Comparison of ENCODE assay signal across 1 cellular context in genomic region chr3:169847896-169848295, GRCh38.
TF ChIP-seq lines count a peak whose summit lies in the region.

No MANE protein-coding gene starts in this region.

TF ChIP-seq in H1, 55 proteins besides CTCF, POLR2A, EP300 and RAD21:
- no peak for TF ChIP-seq SAP30 (IDR thresholded peaks at IDR 0.05; ENCODE audit: insufficient read depth, insufficient replicate concordance, low read length)
- no peak for TF ChIP-seq CHD7 (IDR thresholded peaks at IDR 0.05; ENCODE audit: insufficient replicate concordance, low read length)
- no peak for TF ChIP-seq BCL11A (IDR thresholded peaks at IDR 0.05; ENCODE audit: low read depth in 2 of 2, low read length in 2 of 2)
- TF ChIP-seq KDM1A (IDR thresholded peaks at IDR 0.05; ENCODE audit: borderline replicate concordance, low read length), result no peak
- no peak for TF ChIP-seq GABPA (IDR thresholded peaks at IDR 0.05; ENCODE audit: borderline replicate concordance, insufficient read depth, low read length)
- TF ChIP-seq TEAD4 (IDR thresholded peaks at IDR 0.05; ENCODE audit: low read depth, low read length), result no peak
- no peak for TF ChIP-seq YY1 (IDR thresholded peaks at IDR 0.05; ENCODE audit: low read depth, low read length)
- no peak for TF ChIP-seq MAX (IDR thresholded peaks at IDR 0.05)
- no peak for TF ChIP-seq KDM5A (IDR thresholded peaks at IDR 0.05; ENCODE audit: low read length)
- TF ChIP-seq RNF2 (IDR thresholded peaks at IDR 0.05; ENCODE audit: borderline replicate concordance, low read depth, low read length, missing control alignments, poor library complexity, severe bottlenecking), result no peak
- no peak for TF ChIP-seq EGR1 (IDR thresholded peaks at IDR 0.05; ENCODE audit: borderline replicate concordance, low read depth, low read length)
- no peak for TF ChIP-seq ATF2 (IDR thresholded peaks at IDR 0.05; ENCODE audit: low read length)
- no peak for TF ChIP-seq SIX5 (IDR thresholded peaks at IDR 0.05; ENCODE audit: low read depth, low read length)
- no peak for TF ChIP-seq FOSL1 (IDR thresholded peaks at IDR 0.05; ENCODE audit: insufficient read depth, low read depth, low read length)
